3 cellular contexts compared by ENCODE assay signal in genomic region chr2:98568161-98568956, GRCh38.
TF ChIP-seq lines count a peak whose summit lies in the region.

No MANE protein-coding gene starts in this region.

TF ChIP-seq in SK-N-SH treated with all-trans-retinoic acid at 6 μM for 48 hours, 23 proteins besides CTCF, POLR2A, EP300 and RAD21 (continues in another document):
- no peak for TF ChIP-seq TCF4 (CRISPR knock-in tag; IDR thresholded peaks at IDR 0.05; ENCODE audit: borderline replicate concordance)
- no peak for TF ChIP-seq PATZ1 (CRISPR knock-in tag; IDR thresholded peaks at IDR 0.05; ENCODE audit: borderline replicate concordance)
- no peak for TF ChIP-seq ISL1 (CRISPR knock-in tag; IDR thresholded peaks at IDR 0.05)
- no peak for TF ChIP-seq POU6F1 (CRISPR knock-in tag; IDR thresholded peaks at IDR 0.05; ENCODE audit: borderline replicate concordance, low read depth)
- TF ChIP-seq ZFP3 (CRISPR knock-in tag; IDR thresholded peaks at IDR 0.05): no peak
- no peak for TF ChIP-seq OSR1 (CRISPR knock-in tag; IDR thresholded peaks at IDR 0.05)
- TF ChIP-seq ZNF8 (CRISPR knock-in tag; IDR thresholded peaks at IDR 0.05): no peak
- no peak for TF ChIP-seq GLIS3 (CRISPR knock-in tag; IDR thresholded peaks at IDR 0.05)
- no peak for TF ChIP-seq RARB (CRISPR knock-in tag; IDR thresholded peaks at IDR 0.05)
- no peak for TF ChIP-seq ESRRG (CRISPR knock-in tag; IDR thresholded peaks at IDR 0.05)
- no peak for TF ChIP-seq BACH2 (CRISPR knock-in tag; IDR thresholded peaks at IDR 0.05; ENCODE audit: borderline replicate concordance)
- TF ChIP-seq ARNTL (CRISPR knock-in tag; IDR thresholded peaks at IDR 0.05; ENCODE audit: borderline replicate concordance, low read depth): no peak
- no peak for TF ChIP-seq CREB5 (CRISPR knock-in tag; IDR thresholded peaks at IDR 0.05; ENCODE audit: low read depth)

TF ChIP-seq in SK-N-SH, 30 proteins besides CTCF, POLR2A, EP300 and RAD21:
- TF ChIP-seq POLR2AphosphoS5 (IDR thresholded peaks at IDR 0.05; ENCODE audit: low read depth, low read length): no peak
- no peak for TF ChIP-seq SIN3A (IDR thresholded peaks at IDR 0.05; ENCODE audit: borderline replicate concordance, low read depth, low read length)
- TF ChIP-seq ZBTB33 (IDR thresholded peaks at IDR 0.05; ENCODE audit: borderline replicate concordance, low read depth): no peak
- TF ChIP-seq ELF1 (IDR thresholded peaks at IDR 0.05): no peak
- TF ChIP-seq TCF12 (IDR thresholded peaks at IDR 0.05): no peak
- no peak for TF ChIP-seq FOXM1 (IDR thresholded peaks at IDR 0.05; ENCODE audit: low read depth)
- no peak for TF ChIP-seq GATA2 (CRISPR knock-in tag; IDR thresholded peaks at IDR 0.05)
- no peak for TF ChIP-seq YY1 (IDR thresholded peaks at IDR 0.05; ENCODE audit: low read depth)
- TF ChIP-seq TEAD4 (IDR thresholded peaks at IDR 0.05; ENCODE audit: borderline replicate concordance, insufficient read depth): no peak
- no peak for TF ChIP-seq MAX (IDR thresholded peaks at IDR 0.05; ENCODE audit: low read depth)
- no peak for TF ChIP-seq TAF1 (IDR thresholded peaks at IDR 0.05; ENCODE audit: borderline replicate concordance, low read depth, low read length)
- TF ChIP-seq JUND (IDR thresholded peaks at IDR 0.05): no peak

TF ChIP-seq in IMR-90, 13 proteins besides CTCF, POLR2A, EP300 and RAD21:
- TF ChIP-seq CEBPB (IDR thresholded peaks at IDR 0.05; ENCODE audit: low read depth, low read length): no peak
- no peak for TF ChIP-seq RCOR1 (IDR thresholded peaks at IDR 0.05; ENCODE audit: insufficient replicate concordance, low read length)
- TF ChIP-seq, protein P1, sequence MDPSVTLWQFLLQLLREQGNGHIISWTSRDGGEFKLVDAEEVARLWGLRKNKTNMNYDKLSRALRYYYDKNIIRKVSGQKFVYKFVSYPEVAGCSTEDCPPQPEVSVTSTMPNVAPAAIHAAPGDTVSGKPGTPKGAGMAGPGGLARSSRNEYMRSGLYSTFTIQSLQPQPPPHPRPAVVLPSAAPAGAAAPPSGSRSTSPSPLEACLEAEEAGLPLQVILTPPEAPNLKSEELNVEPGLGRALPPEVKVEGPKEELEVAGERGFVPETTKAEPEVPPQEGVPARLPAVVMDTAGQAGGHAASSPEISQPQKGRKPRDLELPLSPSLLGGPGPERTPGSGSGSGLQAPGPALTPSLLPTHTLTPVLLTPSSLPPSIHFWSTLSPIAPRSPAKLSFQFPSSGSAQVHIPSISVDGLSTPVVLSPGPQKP (IDR thresholded peaks at IDR 0.05; ENCODE audit: borderline replicate concordance, low read depth, low read length): no peak
- no peak for TF ChIP-seq SMC3 (IDR thresholded peaks at IDR 0.05; ENCODE audit: low read depth, low read length)
- no peak; the same call in 1 of the 2 replicates for TF ChIP-seq BHLHE40 (IDR thresholded peaks at IDR 0.05; ENCODE audit: low read depth, low read length)
- TF ChIP-seq MAFK (IDR thresholded peaks at IDR 0.05; ENCODE audit: low read depth, low read length): no peak
- no peak for TF ChIP-seq MAZ (IDR thresholded peaks at IDR 0.05; ENCODE audit: borderline replicate concordance, low read depth, low read length)
- no peak for TF ChIP-seq MXI1 (IDR thresholded peaks at IDR 0.05; ENCODE audit: borderline replicate concordance, low read depth, low read length)
- no peak for TF ChIP-seq FOS (IDR thresholded peaks at IDR 0.05; ENCODE audit: low read depth, low read length)
- TF ChIP-seq USF2 (IDR thresholded peaks at IDR 0.05; ENCODE audit: low read depth, low read length): no peak
- no peak for TF ChIP-seq NFE2L2 (IDR thresholded peaks at IDR 0.05; ENCODE audit: low read depth, low read length)
- no peak for TF ChIP-seq RFX5 (IDR thresholded peaks at IDR 0.05; ENCODE audit: low read depth, low read length)
- TF ChIP-seq CHD1 (IDR thresholded peaks at IDR 0.05; ENCODE audit: low read depth, low read length): no peak
